8 cellular contexts compared by ENCODE assay signal in the genomic region with DNA sequence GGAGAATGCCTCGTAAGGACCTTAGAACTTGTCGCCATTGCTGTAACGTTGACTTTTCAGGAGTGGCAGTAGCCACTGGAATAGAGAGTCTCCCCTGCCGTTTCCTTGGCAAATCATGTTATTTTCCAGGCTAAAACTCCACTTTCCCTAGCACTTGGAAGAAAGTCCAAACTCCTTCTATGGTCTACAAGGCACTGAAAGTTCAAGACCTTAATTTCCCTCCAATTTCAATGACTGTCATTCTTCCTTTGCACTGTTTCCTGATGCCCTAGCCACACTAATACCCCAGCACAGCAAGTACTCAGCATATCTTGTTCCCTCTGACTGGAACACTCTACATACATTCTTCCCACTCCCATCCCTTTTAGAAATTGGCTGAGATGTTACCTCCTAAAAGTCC. TPM values are rescaled to one million over a fixed set of nuclear protein-coding genes. Genes with fewer than 3 reads are reported as not detected.
A peak's percentile ranks its signal among the peaks of the same experiment; 100 is the strongest.
DNase-seq lines count a peak whose midpoint lies in the region; ATAC-seq and TF ChIP-seq lines count a peak whose summit lies in the region.

No MANE protein-coding gene starts in this region.

- TF ChIP-seq CTCF in heart right ventricle (IDR thresholded peaks at IDR 0.05) (no peak), brain microvascular endothelial cell (IDR thresholded peaks at IDR 0.05; ENCODE audit: low read depth, low read length, missing control alignments) (no peak), vagina (IDR thresholded peaks at IDR 0.05) (no peak)

- H3K27me3 ChIP-seq in heart right ventricle (no peaks in the 10 kb centered on the region), brain microvascular endothelial cell (replicated peaks) (peaks cover 5% of the 10 kb centered on the region), vagina (no peaks in the 10 kb centered on the region)

- in situ Hi-C loops in brain microvascular endothelial cell (cut with HindIII; ENCODE audit: low pct_ligation_motif_present, low sequenced_read_pairs), result no loop called here

- ATAC-seq in heart right ventricle (peak in 2 of 8 donors; percentile 20 to 47), Right ventricle myocardium inferior (no peak), HG03521 (IDR thresholded peaks at IDR 0.05; ENCODE audit: unreplicated experiment) (no peak)

- H3K27ac ChIP-seq in heart right ventricle (peak overlapping the region; percentile 82 to 99 (median 96)), brain microvascular endothelial cell (peak overlapping the region; percentile 68), vagina (peak overlapping the region; percentile 98)

- H3K4me3 ChIP-seq in heart right ventricle, result peak overlapping the region in 9 of 10 donors; percentile 73 to 98 (median 87)
- peak overlapping the region; percentile 84 for H3K4me3 ChIP-seq in brain microvascular endothelial cell (ENCODE audit: low read depth, low read length)
- H3K4me3 ChIP-seq in vagina, result peak overlapping the region; percentile 66 to 95

- no peak for TF ChIP-seq POLR2A in vagina (IDR thresholded peaks at IDR 0.05)

- intact Hi-C loops in heart right ventricle (cut with DNase I) (no loop called here), Right ventricle myocardium inferior (cut with DNase I) (loop anchor here (5.0 kb wide), 2 partner anchors 111 to 1139 kb away; partner anchors contain the start of gene RPS12), vagina (cut with DNase I) (no loop called here)

- DNase-seq in heart right ventricle (no peak), Right ventricle myocardium inferior (ENCODE audit: missing footprints) (no peak), brain microvascular endothelial cell (no peak), midbrain (lab: John Stamatoyannopoulos, UW) (peak; percentile 12), vagina (ENCODE audit: extremely low spot score in 2 of 2) (no peak), amniotic stem cell (lab: John Stamatoyannopoulos, UW) (no peak), NCI-H128 (lab: John Stamatoyannopoulos, UW; ENCODE audit: unreplicated experiment) (no peak)

- H3K4me1 ChIP-seq in heart right ventricle (peaks cover 0 to 35% (median 28%) of the 10 kb centered on the region in 9 donors), vagina (peaks cover 26% of the 10 kb centered on the region)

- no peaks in the 10 kb centered on the region for H3K9me3 ChIP-seq in heart right ventricle
- no peaks in the 10 kb centered on the region for H3K9me3 ChIP-seq in vagina

- H3K36me3 ChIP-seq in heart right ventricle (no peaks in the 10 kb centered on the region), brain microvascular endothelial cell (replicated peaks) (no peaks in the 10 kb centered on the region), vagina (no peaks in the 10 kb centered on the region)

- WGBS in heart right ventricle, 2 donors, result 81 to 84% methylated on average over 4 of the region's 4 CpGs

RNA-seq across cellular contexts. Expression of gene TBPL1, which starts 1.8 kb away (rescaled TPM):
- 10 to 100 TPM in 9 of 10 donors, 1 to 10 TPM in 1; 9.0 to 18.1 (median 13.8) TPM for total RNA-seq in heart right ventricle
- polyA plus RNA-seq in heart right ventricle, result 10 to 100 TPM; 16.7 to 18.9 TPM
- total RNA-seq in Right ventricle myocardium inferior, result 14.5 TPM
- 17.7 TPM for total RNA-seq in vagina
